ENCODE assay signal across 9 cellular contexts in the genomic region with DNA sequence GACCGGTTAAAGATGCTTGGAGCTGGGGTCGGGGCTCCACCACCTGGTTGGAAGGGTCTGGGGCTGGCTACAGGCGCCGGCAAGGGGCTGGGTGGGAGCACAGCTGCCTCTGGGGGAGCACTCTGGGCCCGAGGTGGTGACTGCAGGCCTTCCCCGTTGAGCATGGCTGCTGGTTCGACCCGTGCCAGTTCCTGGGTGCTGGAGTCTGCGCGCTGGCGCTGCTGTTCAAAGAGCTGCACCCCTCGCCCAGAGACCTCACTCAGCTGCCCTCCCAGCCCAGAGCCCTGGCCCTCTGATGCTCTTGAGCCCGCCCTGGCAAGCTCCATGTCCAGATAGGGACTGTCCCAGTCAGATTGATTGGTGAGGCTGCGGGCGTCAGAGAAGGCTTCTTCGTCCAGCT. TPM values are rescaled to one million over a fixed set of nuclear protein-coding genes. Genes with fewer than 3 reads are reported as not detected.
DNase-seq lines count a peak whose midpoint lies in the region; ATAC-seq and TF ChIP-seq lines count a peak whose summit lies in the region.
"Had no signal": no experiment of that assay in that cellular context is flagged by ENCODE, and none has a peak within 500 bp of the region (broad histone marks: within the 10 kb centered on the region; RNA-seq: fewer than 3 reads in every experiment).

No MANE protein-coding gene starts in this region.

- H3K36me3 ChIP-seq in DOHH2 (ENCODE audit: control insufficient read depth, low read length), result no peaks in the 10 kb centered on the region
- no peaks in the 10 kb centered on the region for H3K36me3 ChIP-seq in hepatocyte (replicated peaks; ENCODE audit: insufficient read depth, low read depth)

- H3K27me3 ChIP-seq in DOHH2 (ENCODE audit: control insufficient read depth, low read length) (no peaks in the 10 kb centered on the region), hepatocyte (no peaks in the 10 kb centered on the region)

- intact Hi-C loops in activated CD4-positive, alpha-beta T cell treated with anti-CD3 and anti-CD28 coated beads, Interleukin-2, amount 10 ng/mL, durations not matched to agents 24 days and 14 days (cut with micrococcal nuclease), result no loop called here

- H3K4me2 ChIP-seq in DOHH2 (ENCODE audit: low read length), result peak overlapping the region; percentile 70
- H3K4me2 ChIP-seq in hepatocyte, result peak overlapping the region; percentile 95

- no peaks in the 10 kb centered on the region for H4K20me1 ChIP-seq in DOHH2 (ENCODE audit: control insufficient read depth, insufficient read depth, low read depth, low read length)
- no peaks in the 10 kb centered on the region for H4K20me1 ChIP-seq in hepatocyte (ENCODE audit: insufficient read depth, poor library complexity, severe bottlenecking)

- H3K9me3 ChIP-seq in DOHH2 (ENCODE audit: control insufficient read depth, insufficient read depth, low read length), result no peaks in the 10 kb centered on the region
- H3K9me3 ChIP-seq in hepatocyte (ENCODE audit: low read depth), result no peaks in the 10 kb centered on the region

- peak overlapping the region; percentile 99 for H2AFZ ChIP-seq in hepatocyte

- ATAC-seq in GM18502 (IDR thresholded peaks at IDR 0.05; ENCODE audit: poor library complexity, unreplicated experiment), result no peak

- H3K27ac ChIP-seq in DOHH2 (ENCODE audit: low read depth, low read length), result no peak overlapping the region
- H3K27ac ChIP-seq in hepatocyte, result no peak overlapping the region

- H3K4me1 ChIP-seq in DOHH2 (ENCODE audit: control insufficient read depth, low read length) (peaks cover 30% of the 10 kb centered on the region), hepatocyte (ENCODE audit: insufficient read depth) (peaks cover 10% of the 10 kb centered on the region)

- in situ Hi-C loops in astrocyte of the cerebellum (cut with HindIII; ENCODE audit: low sequenced_read_pairs), result loop anchor here (5.0 kb wide), 1 partner anchor 46 kb away; no protein-coding TSS in a partner anchor

- WGBS in hepatocyte (ENCODE audit: low lambda C conversion rate, missing lambda C conversion rate), result 76% methylated on average over 16 of the region's 16 CpGs

- no peaks in the 10 kb centered on the region for H3K36me3 Mint-ChIP-seq in activated CD4-positive, alpha-beta T cell treated with anti-CD3 and anti-CD28 coated beads, Interleukin-2, amount 10 ng/mL, durations not matched to agents 24 days and 14 days (ENCODE audit: low read depth)

- peak overlapping the region; percentile 71; the same call in 1 of the 2 replicates for H3K4me3 ChIP-seq in DOHH2 (ENCODE audit: low read length)
- H3K4me3 ChIP-seq in astrocyte of the cerebellum (ENCODE audit: low read depth, low read length), result peak overlapping the region; percentile 64
- peak overlapping the region; percentile 91 for H3K4me3 ChIP-seq in hepatocyte

- H3F3A ChIP-seq in DOHH2 (ENCODE audit: control insufficient read depth, insufficient read depth), result no peaks in the 10 kb centered on the region

- H3K4me1 Mint-ChIP-seq in activated CD4-positive, alpha-beta T cell treated with anti-CD3 and anti-CD28 coated beads, Interleukin-2, amount 10 ng/mL, durations not matched to agents 24 days and 14 days, result peaks cover 21% of the 10 kb centered on the region

- no peaks in the 10 kb centered on the region for H3K9me2 ChIP-seq in DOHH2 (replicated peaks; ENCODE audit: control insufficient read depth, low read length)
- H3K9me2 ChIP-seq in hepatocyte (replicated peaks; ENCODE audit: insufficient read depth), result no peaks in the 10 kb centered on the region

- no peaks in the 10 kb centered on the region for H3K9me3 Mint-ChIP-seq in activated CD4-positive, alpha-beta T cell treated with anti-CD3 and anti-CD28 coated beads, Interleukin-2, amount 10 ng/mL, durations not matched to agents 24 days and 14 days

- H3K27me3 Mint-ChIP-seq in activated CD4-positive, alpha-beta T cell treated with anti-CD3 and anti-CD28 coated beads, Interleukin-2, amount 10 ng/mL, durations not matched to agents 24 days and 14 days, result peaks cover 7% of the 10 kb centered on the region

- TF ChIP-seq CTCF in DOHH2 (IDR thresholded peaks at IDR 0.05; ENCODE audit: low read depth, low read length, poor library complexity, severe bottlenecking) (no peak), astrocyte of the cerebellum (IDR thresholded peaks at IDR 0.05; ENCODE audit: low read depth, low read length, missing control alignments) (no peak), hepatocyte (IDR thresholded peaks at IDR 0.05; ENCODE audit: poor library complexity) (no peak)

- H3K79me2 ChIP-seq in DOHH2 (ENCODE audit: control insufficient read depth, low read length) (no peaks in the 10 kb centered on the region), hepatocyte (no peaks in the 10 kb centered on the region)

- H3K27ac Mint-ChIP-seq in activated CD4-positive, alpha-beta T cell treated with anti-CD3 and anti-CD28 coated beads, Interleukin-2, amount 10 ng/mL, durations not matched to agents 24 days and 14 days, result no peak overlapping the region

- no peak overlapping the region for H3K4me3 Mint-ChIP-seq in activated CD4-positive, alpha-beta T cell treated with anti-CD3 and anti-CD28 coated beads, Interleukin-2, amount 10 ng/mL, durations not matched to agents 24 days and 14 days

- DNase-seq in astrocyte of the cerebellum (ENCODE audit: low read depth) (no peak), hepatocyte (ENCODE audit: low spot score) (no peak), retina (peak; percentile 31), medulla oblongata (ENCODE audit: extremely low spot score) (no peak), NCI-H2196 treated with DMSO at 0.1 percent for 48 hours (lab: John Stamatoyannopoulos, UW; ENCODE audit: unreplicated experiment) (no peak)
- DNase-seq in activated CD4-positive, alpha-beta T cell treated with anti-CD3 and anti-CD28 coated beads, Interleukin-2, amount 10 ng/mL, durations not matched to agents 24 days and 14 days, result no peak

RNA-seq across cellular contexts. Expression of a gene that starts 7.0 kb away (rescaled TPM):
- 0.20 and 0.50 TPM in 2 replicates for total RNA-seq in hepatocyte
- 0.44 and 1.3 TPM in 2 replicates for polyA plus RNA-seq in hepatocyte
- not detected in 2 replicates for total RNA-seq in activated CD4-positive, alpha-beta T cell treated with anti-CD3 and anti-CD28 coated beads, Interleukin-2, amount 10 ng/mL, durations not matched to agents 24 days and 14 days
- total RNA-seq: NCI-H460 had no signal

RNA-seq across cellular contexts. Expression of a gene that starts 7.6 kb away (rescaled TPM):
- not detected in 2 replicates for total RNA-seq in hepatocyte
- polyA plus RNA-seq in hepatocyte, result 0.40 TPM in 1 of 2 replicates, not detected in the other
- 0.05 TPM in 1 of 2 replicates, not detected in the other for total RNA-seq in activated CD4-positive, alpha-beta T cell treated with anti-CD3 and anti-CD28 coated beads, Interleukin-2, amount 10 ng/mL, durations not matched to agents 24 days and 14 days
- total RNA-seq: NCI-H460 had no signal

RNA-seq across cellular contexts. Expression of a gene that starts 49.7 kb away (rescaled TPM):
- 3.6 and 5.5 TPM in 2 replicates for total RNA-seq in hepatocyte
- polyA plus RNA-seq in hepatocyte, result 1.9 and 2.4 TPM in 2 replicates
- 10.1 and 13.9 TPM in 2 replicates for total RNA-seq in activated CD4-positive, alpha-beta T cell treated with anti-CD3 and anti-CD28 coated beads, Interleukin-2, amount 10 ng/mL, durations not matched to agents 24 days and 14 days

RNA-seq across cellular contexts. Expression of a gene that starts 57.1 kb away (rescaled TPM):
- 61.6 and 83.4 TPM in 2 replicates for total RNA-seq in hepatocyte
- polyA plus RNA-seq in hepatocyte, result 13.2 and 19.4 TPM in 2 replicates
- 7.3 and 7.8 TPM in 2 replicates for total RNA-seq in activated CD4-positive, alpha-beta T cell treated with anti-CD3 and anti-CD28 coated beads, Interleukin-2, amount 10 ng/mL, durations not matched to agents 24 days and 14 days
